8 cellular contexts compared by ENCODE assay signal in genomic region chr10:72276013-72276387, GRCh38. TPM values are rescaled to one million over a fixed set of nuclear protein-coding genes. Genes with fewer than 3 reads are reported as not detected.
DNase-seq lines count a peak whose midpoint lies in the region; ATAC-seq, FAIRE-seq and TF ChIP-seq lines count a peak whose summit lies in the region.

No MANE protein-coding gene starts in this region.

- no peaks in the 10 kb centered on the region for H3K27me3 Mint-ChIP-seq in activated T-cell treated with anti-CD3 and anti-CD28 coated beads, Interleukin-2, amount 50 U/mL, for 72 hours (ENCODE audit: low read depth)

- H3K9ac ChIP-seq in HUES48 (ENCODE audit: low read depth, low read length), result no peak overlapping the region

- H3K4me3 Mint-ChIP-seq in activated T-cell treated with anti-CD3 and anti-CD28 coated beads, Interleukin-2, amount 50 U/mL, for 72 hours, result peak overlapping the region; percentile 90 to 96

- H3K27ac ChIP-seq in HUES48 (ENCODE audit: low read depth, low read length), result peak overlapping the region; percentile 4

- peaks cover 27% of the 10 kb centered on the region for H3K4me1 ChIP-seq in HUES48 (ENCODE audit: control insufficient read depth, insufficient read depth, low read length)

- DNase-seq in AG10803 (ENCODE audit: low read depth) (no peak), urothelium cell line (ENCODE audit: low spot score) (no peak), NCI-H187 treated with DMSO at 0.1 percent for 48 hours (lab: John Stamatoyannopoulos, UW) (no peak)
- DNase-seq in activated T-cell treated with anti-CD3 and anti-CD28 coated beads, Interleukin-2, amount 50 U/mL, for 72 hours, result peak; percentile 58 to 63
- peak; percentile 40 for DNase-seq in stimulated activated CD4-positive, alpha-beta T cell treated with anti-CD3 and anti-CD28 coated beads, Interleukin-4, amount 100 ng/mL, for 1 hour

- H3K36me3 Mint-ChIP-seq in activated T-cell treated with anti-CD3 and anti-CD28 coated beads, Interleukin-2, amount 50 U/mL, for 72 hours (ENCODE audit: insufficient read depth in 2 of 2), result peaks cover 27 to 28% of the 10 kb centered on the region in 2 donors

- H3K9me3 ChIP-seq in HUES48 (ENCODE audit: control insufficient read depth, insufficient read depth, low read length), result no peaks in the 10 kb centered on the region

- no peak for FAIRE-seq in urothelium cell line (lab: Jason Lieb, UNC)

- H3K36me3 ChIP-seq in HUES48 (ENCODE audit: control insufficient read depth, insufficient read depth, low read length), result peaks cover 14% of the 10 kb centered on the region

- H3K9me3 Mint-ChIP-seq in activated T-cell treated with anti-CD3 and anti-CD28 coated beads, Interleukin-2, amount 50 U/mL, for 72 hours, result no peaks in the 10 kb centered on the region

- peaks cover 61% of the 10 kb centered on the region for H3K4me1 Mint-ChIP-seq in activated T-cell treated with anti-CD3 and anti-CD28 coated beads, Interleukin-2, amount 50 U/mL, for 72 hours (ENCODE audit: low read depth)

- H3K4me3 ChIP-seq in AG10803 (ENCODE audit: low read length) (peak overlapping the region; percentile 100), HUES48 (ENCODE audit: low read depth, low read length) (peak overlapping the region; percentile 93), iPS-11a (ENCODE audit: low read depth, low read length) (peak overlapping the region; percentile 99)

- TF ChIP-seq CTCF in AG10803 (conservative IDR thresholded peaks at IDR 0.05; ENCODE audit: low read length), result no peak

- peak overlapping the region; percentile 98 for H3K27ac Mint-ChIP-seq in activated T-cell treated with anti-CD3 and anti-CD28 coated beads, Interleukin-2, amount 50 U/mL, for 72 hours

- H3K27me3 ChIP-seq in HUES48 (ENCODE audit: control insufficient read depth, insufficient read depth, low read length), result no peaks in the 10 kb centered on the region

- ATAC-seq in activated T-cell treated with anti-CD3 and anti-CD28 coated beads, Interleukin-2, amount 50 U/mL, for 72 hours (replicated peaks in 1 of 2), result peak; percentile 5 to 9
- no peak for ATAC-seq in HG02588 (IDR thresholded peaks at IDR 0.05; ENCODE audit: unreplicated experiment)

RNA-seq across cellular contexts. Expression of gene DDIT4, which starts 2.3 kb away (rescaled TPM):
- total RNA-seq in activated T-cell treated with anti-CD3 and anti-CD28 coated beads, Interleukin-2, amount 50 U/mL, for 72 hours, result 1,000 to 10,000 TPM; 1,119 to 1,202 TPM

RNA-seq across cellular contexts. Expression of gene ASCC1, which starts 59.9 kb away (rescaled TPM):
- total RNA-seq in activated T-cell treated with anti-CD3 and anti-CD28 coated beads, Interleukin-2, amount 50 U/mL, for 72 hours, result 10 to 100 TPM; 81.2 to 84.3 TPM

Comparison
In these comparisons a context has a peak if more than half of its experiments do, and no peak if none do; other contexts are left out.
1. DNase-seq: peak in activated T-cell treated with anti-CD3 and anti-CD28 coated beads, Interleukin-2, amount 50 U/mL, for 72 hours (2 of 2) and stimulated activated CD4-positive, alpha-beta T cell treated with anti-CD3 and anti-CD28 coated beads, Interleukin-4, amount 100 ng/mL, for 1 hour (single experiment); none in AG10803 (single experiment), urothelium cell line (single experiment) and NCI-H187 treated with DMSO at 0.1 percent for 48 hours (single experiment).
2. Peak in every context shown above with its lines, with median percentiles within 50 percentile points of each other: H3K4me3 ChIP-seq.